In the genomic region with DNA sequence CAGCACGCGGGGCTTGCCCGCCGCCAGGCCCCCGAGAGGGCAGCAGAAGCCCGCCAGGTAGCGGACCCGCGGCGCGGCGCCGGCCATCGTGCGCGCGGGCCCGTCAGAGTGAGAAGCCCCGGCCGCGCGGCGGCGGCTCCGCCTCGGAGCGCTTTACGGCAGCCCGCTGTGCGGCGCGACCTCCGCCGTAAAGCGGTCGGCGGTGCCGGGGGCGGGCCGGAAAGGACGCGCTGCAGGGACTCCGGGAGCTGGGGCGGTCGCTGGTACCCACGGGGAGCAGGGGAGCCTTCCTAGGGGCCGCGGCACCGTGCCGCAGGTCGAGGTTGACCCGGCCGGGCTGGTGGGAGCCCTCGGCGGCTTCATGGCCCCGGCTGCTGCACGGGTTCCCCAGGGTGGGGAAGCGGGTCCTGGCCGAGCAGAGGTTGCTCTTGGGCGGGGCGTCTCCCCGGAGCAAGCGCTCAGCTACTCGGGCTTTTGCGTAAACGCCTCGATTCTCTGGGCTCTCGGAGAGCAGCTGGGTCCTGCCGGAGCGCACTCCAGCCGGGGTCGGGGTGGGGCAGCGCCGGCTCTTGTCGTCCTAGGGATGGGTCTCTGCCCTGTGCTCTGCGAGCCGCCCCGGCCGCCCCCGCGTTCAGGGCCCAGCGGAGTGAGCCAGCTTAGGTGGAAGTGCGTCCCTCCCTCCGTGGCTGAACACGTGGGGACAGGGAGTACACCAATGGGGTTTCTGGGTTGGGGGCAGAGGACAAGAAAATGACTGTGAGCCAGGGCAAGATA, we compare ENCODE assay signal across 1 cellular context.
TF ChIP-seq lines count a peak whose summit lies in the region.

A gene with protein sequence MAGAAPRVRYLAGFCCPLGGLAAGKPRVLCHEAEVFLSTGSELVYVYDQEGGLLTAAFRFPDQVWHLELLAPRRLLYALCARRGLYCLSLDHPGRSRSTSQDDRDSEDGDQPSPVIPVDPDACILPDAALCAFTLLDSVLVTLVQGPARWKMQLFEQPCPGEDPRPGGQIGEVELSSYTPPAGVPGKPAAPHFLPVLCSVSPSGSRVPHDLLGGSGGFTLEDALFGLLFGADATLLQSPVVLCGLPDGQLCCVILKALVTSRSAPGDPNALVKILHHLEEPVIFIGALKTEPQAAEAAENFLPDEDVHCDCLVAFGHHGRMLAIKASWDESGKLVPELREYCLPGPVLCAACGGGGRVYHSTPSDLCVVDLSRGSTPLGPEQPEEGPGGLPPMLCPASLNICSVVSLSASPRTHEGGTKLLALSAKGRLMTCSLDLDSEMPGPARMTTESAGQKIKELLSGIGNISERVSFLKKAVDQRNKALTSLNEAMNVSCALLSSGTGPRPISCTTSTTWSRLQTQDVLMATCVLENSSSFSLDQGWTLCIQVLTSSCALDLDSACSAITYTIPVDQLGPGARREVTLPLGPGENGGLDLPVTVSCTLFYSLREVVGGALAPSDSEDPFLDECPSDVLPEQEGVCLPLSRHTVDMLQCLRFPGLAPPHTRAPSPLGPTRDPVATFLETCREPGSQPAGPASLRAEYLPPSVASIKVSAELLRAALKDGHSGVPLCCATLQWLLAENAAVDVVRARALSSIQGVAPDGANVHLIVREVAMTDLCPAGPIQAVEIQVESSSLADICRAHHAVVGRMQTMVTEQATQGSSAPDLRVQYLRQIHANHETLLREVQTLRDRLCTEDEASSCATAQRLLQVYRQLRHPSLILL (minus strand): TSS at position 110 of the 774 bp plus-strand sequence. CDS start 23 bp downstream, at position 87.

TF ChIP-seq in K562, 482 proteins besides CTCF, POLR2A, EP300 and RAD21 (continued from another document and continues in another):
- no peak for TF ChIP-seq PRPF4 (IDR thresholded peaks at IDR 0.05; ENCODE audit: insufficient read depth, low read depth, low read length, poor library complexity, severe bottlenecking)
- TF ChIP-seq RNF2 (IDR thresholded peaks at IDR 0.05), result no peak
- TF ChIP-seq HNRNPK (IDR thresholded peaks at IDR 0.05; ENCODE audit: low read depth, low read length, poor library complexity, severe bottlenecking), result no peak
- peak; percentile 36 to 77 for TF ChIP-seq MAZ (CRISPR knock-in tag; conservative IDR thresholded peaks at IDR 0.05 in 1 of 2, IDR thresholded peaks at IDR 0.05 in 1 of 2)
- TF ChIP-seq CBX1 (IDR thresholded peaks at IDR 0.05; ENCODE audit: low read depth), result peak; percentile 39; the same call in 1 of the 2 replicates
- TF ChIP-seq ZNF77 (CRISPR knock-in tag; IDR thresholded peaks at IDR 0.05), result no peak
- TF ChIP-seq CHCHD3 (CRISPR knock-in tag; IDR thresholded peaks at IDR 0.05), result no peak
- TF ChIP-seq, protein P1, sequence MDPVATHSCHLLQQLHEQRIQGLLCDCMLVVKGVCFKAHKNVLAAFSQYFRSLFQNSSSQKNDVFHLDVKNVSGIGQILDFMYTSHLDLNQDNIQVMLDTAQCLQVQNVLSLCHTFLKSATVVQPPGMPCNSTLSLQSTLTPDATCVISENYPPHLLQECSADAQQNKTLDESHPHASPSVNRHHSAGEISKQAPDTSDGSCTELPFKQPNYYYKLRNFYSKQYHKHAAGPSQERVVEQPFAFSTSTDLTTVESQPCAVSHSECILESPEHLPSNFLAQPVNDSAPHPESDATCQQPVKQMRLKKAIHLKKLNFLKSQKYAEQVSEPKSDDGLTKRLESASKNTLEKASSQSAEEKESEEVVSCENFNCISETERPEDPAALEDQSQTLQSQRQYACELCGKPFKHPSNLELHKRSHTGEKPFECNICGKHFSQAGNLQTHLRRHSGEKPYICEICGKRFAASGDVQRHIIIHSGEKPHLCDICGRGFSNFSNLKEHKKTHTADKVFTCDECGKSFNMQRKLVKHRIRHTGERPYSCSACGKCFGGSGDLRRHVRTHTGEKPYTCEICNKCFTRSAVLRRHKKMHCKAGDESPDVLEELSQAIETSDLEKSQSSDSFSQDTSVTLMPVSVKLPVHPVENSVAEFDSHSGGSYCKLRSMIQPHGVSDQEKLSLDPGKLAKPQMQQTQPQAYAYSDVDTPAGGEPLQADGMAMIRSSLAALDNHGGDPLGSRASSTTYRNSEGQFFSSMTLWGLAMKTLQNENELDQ (CRISPR knock-in tag; IDR thresholded peaks at IDR 0.05; ENCODE audit: borderline replicate concordance), result no peak
- TF ChIP-seq KLF13 (tag; IDR thresholded peaks at IDR 0.05; ENCODE audit: borderline replicate concordance, low read depth), result peak; percentile 23; the same call in 1 of the 2 replicates
- peak; percentile 95 for TF ChIP-seq CTBP1 (IDR thresholded peaks at IDR 0.05; ENCODE audit: borderline replicate concordance)
- no peak for TF ChIP-seq ERF (CRISPR knock-in tag; IDR thresholded peaks at IDR 0.05)
- TF ChIP-seq SLC30A9 (CRISPR knock-in tag; IDR thresholded peaks at IDR 0.05), result no peak
- TF ChIP-seq, protein P2, sequence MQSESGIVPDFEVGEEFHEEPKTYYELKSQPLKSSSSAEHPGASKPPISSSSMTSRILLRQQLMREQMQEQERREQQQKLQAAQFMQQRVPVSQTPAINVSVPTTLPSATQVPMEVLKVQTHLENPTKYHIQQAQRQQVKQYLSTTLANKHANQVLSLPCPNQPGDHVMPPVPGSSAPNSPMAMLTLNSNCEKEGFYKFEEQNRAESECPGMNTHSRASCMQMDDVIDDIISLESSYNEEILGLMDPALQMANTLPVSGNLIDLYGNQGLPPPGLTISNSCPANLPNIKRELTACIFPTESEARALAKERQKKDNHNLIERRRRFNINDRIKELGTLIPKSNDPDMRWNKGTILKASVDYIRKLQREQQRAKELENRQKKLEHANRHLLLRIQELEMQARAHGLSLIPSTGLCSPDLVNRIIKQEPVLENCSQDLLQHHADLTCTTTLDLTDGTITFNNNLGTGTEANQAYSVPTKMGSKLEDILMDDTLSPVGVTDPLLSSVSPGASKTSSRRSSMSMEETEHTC (IDR thresholded peaks at IDR 0.05), result no peak
- TF ChIP-seq, protein P3, sequence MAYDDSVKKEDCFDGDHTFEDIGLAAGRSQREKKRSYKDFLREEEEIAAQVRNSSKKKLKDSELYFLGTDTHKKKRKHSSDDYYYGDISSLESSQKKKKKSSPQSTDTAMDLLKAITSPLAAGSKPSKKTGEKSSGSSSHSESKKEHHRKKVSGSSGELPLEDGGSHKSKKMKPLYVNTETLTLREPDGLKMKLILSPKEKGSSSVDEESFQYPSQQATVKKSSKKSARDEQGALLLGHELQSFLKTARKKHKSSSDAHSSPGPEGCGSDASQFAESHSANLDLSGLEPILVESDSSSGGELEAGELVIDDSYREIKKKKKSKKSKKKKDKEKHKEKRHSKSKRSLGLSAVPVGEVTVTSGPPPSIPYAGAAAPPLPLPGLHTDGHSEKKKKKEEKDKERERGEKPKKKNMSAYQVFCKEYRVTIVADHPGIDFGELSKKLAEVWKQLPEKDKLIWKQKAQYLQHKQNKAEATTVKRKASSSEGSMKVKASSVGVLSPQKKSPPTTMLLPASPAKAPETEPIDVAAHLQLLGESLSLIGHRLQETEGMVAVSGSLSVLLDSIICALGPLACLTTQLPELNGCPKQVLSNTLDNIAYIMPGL (CRISPR knock-in tag; IDR thresholded peaks at IDR 0.05), result no peak
- TF ChIP-seq, protein P4, sequence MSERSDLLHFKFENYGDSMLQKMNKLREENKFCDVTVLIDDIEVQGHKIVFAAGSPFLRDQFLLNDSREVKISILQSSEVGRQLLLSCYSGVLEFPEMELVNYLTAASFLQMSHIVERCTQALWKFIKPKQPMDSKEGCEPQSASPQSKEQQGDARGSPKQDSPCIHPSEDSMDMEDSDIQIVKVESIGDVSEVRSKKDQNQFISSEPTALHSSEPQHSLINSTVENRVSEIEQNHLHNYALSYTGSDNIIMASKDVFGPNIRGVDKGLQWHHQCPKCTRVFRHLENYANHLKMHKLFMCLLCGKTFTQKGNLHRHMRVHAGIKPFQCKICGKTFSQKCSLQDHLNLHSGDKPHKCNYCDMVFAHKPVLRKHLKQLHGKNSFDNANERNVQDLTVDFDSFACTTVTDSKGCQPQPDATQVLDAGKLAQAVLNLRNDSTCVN (CRISPR knock-in tag; IDR thresholded peaks at IDR 0.05), result no peak
- peak; percentile 63; the same call in 1 of the 2 replicates for TF ChIP-seq POLR2AphosphoS5 (IDR thresholded peaks at IDR 0.05; ENCODE audit: control insufficient read depth, insufficient read depth, low read depth, low read length)
- no peak for TF ChIP-seq THRAP3 (IDR thresholded peaks at IDR 0.05; ENCODE audit: borderline replicate concordance)
- no peak for TF ChIP-seq CHD1 (IDR thresholded peaks at IDR 0.05; ENCODE audit: low read length)
- no peak for TF ChIP-seq ZZZ3 (IDR thresholded peaks at IDR 0.05)
- no peak for TF ChIP-seq TCF7L2 (IDR thresholded peaks at IDR 0.05; ENCODE audit: low read depth, low read length)
- TF ChIP-seq ARHGAP35 (IDR thresholded peaks at IDR 0.05; ENCODE audit: partially characterized antibody), result no peak
- TF ChIP-seq, protein P5, sequence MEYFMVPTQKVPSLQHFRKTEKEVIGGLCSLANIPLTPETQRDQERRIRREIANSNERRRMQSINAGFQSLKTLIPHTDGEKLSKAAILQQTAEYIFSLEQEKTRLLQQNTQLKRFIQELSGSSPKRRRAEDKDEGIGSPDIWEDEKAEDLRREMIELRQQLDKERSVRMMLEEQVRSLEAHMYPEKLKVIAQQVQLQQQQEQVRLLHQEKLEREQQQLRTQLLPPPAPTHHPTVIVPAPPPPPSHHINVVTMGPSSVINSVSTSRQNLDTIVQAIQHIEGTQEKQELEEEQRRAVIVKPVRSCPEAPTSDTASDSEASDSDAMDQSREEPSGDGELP (CRISPR knock-in tag; IDR thresholded peaks at IDR 0.05; ENCODE audit: borderline replicate concordance), result peak; percentile 80
- no peak for TF ChIP-seq RBM14 (IDR thresholded peaks at IDR 0.05; ENCODE audit: borderline replicate concordance, insufficient read depth, low read depth, low read length)
- TF ChIP-seq EZH2 (IDR thresholded peaks at IDR 0.05; ENCODE audit: borderline replicate concordance, low read depth, low read length), result no peak
- no peak for TF ChIP-seq CHD2 (IDR thresholded peaks at IDR 0.05; ENCODE audit: low read depth, low read length)
- TF ChIP-seq POU5F1 (IDR thresholded peaks at IDR 0.05; ENCODE audit: borderline replicate concordance, low read depth, low read length, partially characterized antibody), result no peak
- TF ChIP-seq RFX1 (IDR thresholded peaks at IDR 0.05), result no peak
- TF ChIP-seq ZNF175 (CRISPR knock-in tag; IDR thresholded peaks at IDR 0.05; ENCODE audit: low read depth), result no peak
- TF ChIP-seq, protein P6, sequence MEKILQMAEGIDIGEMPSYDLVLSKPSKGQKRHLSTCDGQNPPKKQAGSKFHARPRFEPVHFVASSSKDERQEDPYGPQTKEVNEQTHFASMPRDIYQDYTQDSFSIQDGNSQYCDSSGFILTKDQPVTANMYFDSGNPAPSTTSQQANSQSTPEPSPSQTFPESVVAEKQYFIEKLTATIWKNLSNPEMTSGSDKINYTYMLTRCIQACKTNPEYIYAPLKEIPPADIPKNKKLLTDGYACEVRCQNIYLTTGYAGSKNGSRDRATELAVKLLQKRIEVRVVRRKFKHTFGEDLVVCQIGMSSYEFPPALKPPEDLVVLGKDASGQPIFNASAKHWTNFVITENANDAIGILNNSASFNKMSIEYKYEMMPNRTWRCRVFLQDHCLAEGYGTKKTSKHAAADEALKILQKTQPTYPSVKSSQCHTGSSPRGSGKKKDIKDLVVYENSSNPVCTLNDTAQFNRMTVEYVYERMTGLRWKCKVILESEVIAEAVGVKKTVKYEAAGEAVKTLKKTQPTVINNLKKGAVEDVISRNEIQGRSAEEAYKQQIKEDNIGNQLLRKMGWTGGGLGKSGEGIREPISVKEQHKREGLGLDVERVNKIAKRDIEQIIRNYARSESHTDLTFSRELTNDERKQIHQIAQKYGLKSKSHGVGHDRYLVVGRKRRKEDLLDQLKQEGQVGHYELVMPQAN (IDR thresholded peaks at IDR 0.05; ENCODE audit: borderline replicate concordance), result peak; percentile 94
- TF ChIP-seq RBM22 (IDR thresholded peaks at IDR 0.05; ENCODE audit: low read depth, low read length, poor library complexity, severe bottlenecking), result no peak
- no peak for TF ChIP-seq POLR2H (tag; IDR thresholded peaks at IDR 0.05; ENCODE audit: low read depth)
- no peak for TF ChIP-seq HMG20A (CRISPR knock-in tag; conservative IDR thresholded peaks at IDR 0.05)
- TF ChIP-seq POLR3G (IDR thresholded peaks at IDR 0.05; ENCODE audit: extremely low read depth, insufficient read length, insufficient replicate concordance), result no peak
- TF ChIP-seq, protein P7, sequence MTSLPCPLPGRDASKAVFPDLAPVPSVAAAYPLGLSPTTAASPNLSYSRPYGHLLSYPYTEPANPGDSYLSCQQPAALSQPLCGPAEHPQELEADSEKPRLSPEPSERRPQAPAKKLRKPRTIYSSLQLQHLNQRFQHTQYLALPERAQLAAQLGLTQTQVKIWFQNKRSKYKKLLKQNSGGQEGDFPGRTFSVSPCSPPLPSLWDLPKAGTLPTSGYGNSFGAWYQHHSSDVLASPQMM (CRISPR knock-in tag; IDR thresholded peaks at IDR 0.05), result no peak
- TF ChIP-seq TSC22D4 (tag; IDR thresholded peaks at IDR 0.05), result no peak
- TF ChIP-seq, protein P8, sequence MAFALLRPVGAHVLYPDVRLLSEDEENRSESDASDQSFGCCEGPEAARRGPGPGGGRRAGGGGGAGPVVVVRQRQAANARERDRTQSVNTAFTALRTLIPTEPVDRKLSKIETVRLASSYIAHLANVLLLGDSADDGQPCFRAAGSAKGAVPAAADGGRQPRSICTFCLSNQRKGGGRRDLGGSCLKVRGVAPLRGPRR (CRISPR knock-in tag; IDR thresholded peaks at IDR 0.05), result no peak
- TF ChIP-seq, protein P9, sequence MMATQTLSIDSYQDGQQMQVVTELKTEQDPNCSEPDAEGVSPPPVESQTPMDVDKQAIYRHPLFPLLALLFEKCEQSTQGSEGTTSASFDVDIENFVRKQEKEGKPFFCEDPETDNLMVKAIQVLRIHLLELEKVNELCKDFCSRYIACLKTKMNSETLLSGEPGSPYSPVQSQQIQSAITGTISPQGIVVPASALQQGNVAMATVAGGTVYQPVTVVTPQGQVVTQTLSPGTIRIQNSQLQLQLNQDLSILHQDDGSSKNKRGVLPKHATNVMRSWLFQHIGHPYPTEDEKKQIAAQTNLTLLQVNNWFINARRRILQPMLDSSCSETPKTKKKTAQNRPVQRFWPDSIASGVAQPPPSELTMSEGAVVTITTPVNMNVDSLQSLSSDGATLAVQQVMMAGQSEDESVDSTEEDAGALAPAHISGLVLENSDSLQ (IDR thresholded peaks at IDR 0.05), result no peak
- TF ChIP-seq ZNF197 (CRISPR knock-in tag; IDR thresholded peaks at IDR 0.05; ENCODE audit: low read depth), result no peak
- TF ChIP-seq, protein P10, sequence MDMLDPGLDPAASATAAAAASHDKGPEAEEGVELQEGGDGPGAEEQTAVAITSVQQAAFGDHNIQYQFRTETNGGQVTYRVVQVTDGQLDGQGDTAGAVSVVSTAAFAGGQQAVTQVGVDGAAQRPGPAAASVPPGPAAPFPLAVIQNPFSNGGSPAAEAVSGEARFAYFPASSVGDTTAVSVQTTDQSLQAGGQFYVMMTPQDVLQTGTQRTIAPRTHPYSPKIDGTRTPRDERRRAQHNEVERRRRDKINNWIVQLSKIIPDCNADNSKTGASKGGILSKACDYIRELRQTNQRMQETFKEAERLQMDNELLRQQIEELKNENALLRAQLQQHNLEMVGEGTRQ (CRISPR knock-in tag; IDR thresholded peaks at IDR 0.05), result peak; percentile 63; the same call in 1 of the 2 replicates
- TF ChIP-seq ILK (tag; IDR thresholded peaks at IDR 0.05; ENCODE audit: borderline replicate concordance, low read depth), result no peak
- TF ChIP-seq DPF2 (IDR thresholded peaks at IDR 0.05), result no peak
- no peak for TF ChIP-seq HDAC8 (tag; IDR thresholded peaks at IDR 0.05)
